ENCODE assay signal across 13 cellular contexts in the genomic region with DNA sequence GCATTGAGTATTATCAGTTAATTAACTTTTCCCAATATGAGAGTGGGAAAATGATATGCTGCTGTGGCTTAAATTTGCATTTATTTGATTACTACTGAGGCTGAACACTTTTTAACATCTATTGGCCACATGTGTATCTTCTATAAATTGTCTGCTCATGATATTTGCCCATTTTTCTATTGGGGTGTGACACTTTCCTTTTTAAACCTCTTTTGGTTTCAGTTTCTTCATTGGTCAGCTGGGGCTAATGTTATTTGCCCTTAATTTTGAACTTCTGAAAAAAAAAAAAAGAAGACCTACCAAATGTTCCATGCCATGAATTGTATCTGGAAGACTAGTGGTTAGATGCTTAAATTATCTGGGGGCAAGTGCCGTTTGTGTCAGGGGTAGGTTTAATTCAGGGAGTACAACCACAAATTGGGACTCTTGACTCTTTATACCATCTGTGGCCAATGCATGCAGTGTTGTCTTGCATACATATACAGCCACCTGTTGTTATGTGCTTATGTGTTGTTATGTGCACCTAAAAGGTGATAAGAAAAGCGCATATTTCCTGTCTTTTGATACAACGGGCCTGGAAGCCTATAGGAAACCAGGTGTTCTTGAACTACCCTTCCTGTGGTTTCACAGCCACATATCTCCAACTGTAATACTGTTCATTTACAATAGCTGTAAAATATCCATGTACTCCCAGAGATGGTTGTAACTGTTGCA. TPM values are rescaled to one million over a fixed set of nuclear protein-coding genes. Genes with fewer than 3 reads are reported as not detected.
DNase-seq lines count a peak whose midpoint lies in the region; ATAC-seq lines count a peak whose summit lies in the region.
"Had no signal": no experiment of that assay in that cellular context is flagged by ENCODE, and none has a peak within 500 bp of the region (broad histone marks: within the 10 kb centered on the region; RNA-seq: fewer than 3 reads in every experiment).

No MANE protein-coding gene starts in this region.

- peaks cover 2% of the 10 kb centered on the region for H3K36me3 Mint-ChIP-seq in activated naive CD8-positive, alpha-beta T cell treated with anti-CD3 and anti-CD28 coated beads, Interleukin-2, amount 10 ng/mL, durations not matched to agents 7 days and 5 days

- no peaks in the 10 kb centered on the region for H3K27me3 Mint-ChIP-seq in activated naive CD8-positive, alpha-beta T cell treated with anti-CD3 and anti-CD28 coated beads, Interleukin-2, amount 10 ng/mL, durations not matched to agents 7 days and 5 days
- H3K27me3 Mint-ChIP-seq: activated B cell treated with CpG ODN at 0.5 μM for 24 hours had no signal

- H3K4me1 Mint-ChIP-seq in activated naive CD8-positive, alpha-beta T cell treated with anti-CD3 and anti-CD28 coated beads, Interleukin-2, amount 10 ng/mL, durations not matched to agents 7 days and 5 days, result peaks cover 17% of the 10 kb centered on the region

- H3K4me3 Mint-ChIP-seq in activated naive CD8-positive, alpha-beta T cell treated with anti-CD3 and anti-CD28 coated beads, Interleukin-2, amount 10 ng/mL, durations not matched to agents 7 days and 5 days, result peak overlapping the region; percentile 77
- H3K4me3 Mint-ChIP-seq: activated B cell treated with CpG ODN at 0.5 μM for 24 hours had no signal

- ATAC-seq in GM18508 (IDR thresholded peaks at IDR 0.05; ENCODE audit: insufficient read depth, unreplicated experiment) (peak; percentile 50), GM19468 (IDR thresholded peaks at IDR 0.05; ENCODE audit: extremely low read depth, unreplicated experiment) (peak; percentile 30), HG03175 (IDR thresholded peaks at IDR 0.05; ENCODE audit: unreplicated experiment) (peak; percentile 75)
- ATAC-seq in activated naive CD8-positive, alpha-beta T cell treated with anti-CD3 and anti-CD28 coated beads, Interleukin-2, amount 10 ng/mL, durations not matched to agents 7 days and 5 days (ENCODE audit: low read depth), result peak; percentile 58
- ATAC-seq: heart right ventricle, right cardiac atrium, Right ventricle myocardium inferior had no signal

- no peak for DNase-seq in activated naive CD8-positive, alpha-beta T cell treated with anti-CD3 and anti-CD28 coated beads, Interleukin-2, amount 10 ng/mL, durations not matched to agents 7 days and 5 days
- no peak for DNase-seq in posterior cingulate gyrus
- no peak for DNase-seq in NOMO-1 treated with DMSO at 0.1 percent for 48 hours (lab: John Stamatoyannopoulos, UW; ENCODE audit: unreplicated experiment)
- DNase-seq in HT-29 (ENCODE audit: low spot score), result no peak
- no peak for DNase-seq in NCI-H1694 (lab: John Stamatoyannopoulos, UW)
- DNase-seq: activated B cell treated with CpG ODN at 0.5 μM for 24 hours, heart right ventricle, right cardiac atrium had no signal

- POLR2A ChIA-PET in activated naive CD8-positive, alpha-beta T cell treated with anti-CD3 and anti-CD28 coated beads, Interleukin-2, amount 10 ng/mL, durations not matched to agents 7 days and 5 days (lab: Charles Lee), result no interaction called here

- intact Hi-C loops in posterior cingulate gyrus (cut with DNase I), result no loop called here

- peak overlapping the region; percentile 76 for H3K27ac Mint-ChIP-seq in activated naive CD8-positive, alpha-beta T cell treated with anti-CD3 and anti-CD28 coated beads, Interleukin-2, amount 10 ng/mL, durations not matched to agents 7 days and 5 days
- H3K27ac Mint-ChIP-seq: activated B cell treated with CpG ODN at 0.5 μM for 24 hours had no signal

- no peaks in the 10 kb centered on the region for H3K9me3 Mint-ChIP-seq in activated naive CD8-positive, alpha-beta T cell treated with anti-CD3 and anti-CD28 coated beads, Interleukin-2, amount 10 ng/mL, durations not matched to agents 7 days and 5 days
- H3K9me3 Mint-ChIP-seq: activated B cell treated with CpG ODN at 0.5 μM for 24 hours had no signal

RNA-seq across cellular contexts. Expression of gene SH2D1A, which starts 48.9 kb away (rescaled TPM):
- total RNA-seq in activated naive CD8-positive, alpha-beta T cell treated with anti-CD3 and anti-CD28 coated beads, Interleukin-2, amount 10 ng/mL, durations not matched to agents 7 days and 5 days, result 10 to 100 TPM; 45.8 to 51.2 TPM
- not detected in 2 replicates for total RNA-seq in HT-29 (2014; rRNA removed; shearing (Covaris generic))
- total RNA-seq: activated B cell treated with CpG ODN at 0.5 μM for 24 hours, M059J, Right ventricle myocardium inferior had no signal

Comparison
In these comparisons a context has a peak if more than half of its experiments do, and no peak if none do; other contexts are left out.
1. RNA of gene SH2D1A, which starts 48.9 kb away (total RNA-seq): 45.8 to 51.2 TPM in activated naive CD8-positive, alpha-beta T cell treated with anti-CD3 and anti-CD28 coated beads, Interleukin-2, amount 10 ng/mL, durations not matched to agents 7 days and 5 days; not detected in HT-29; every median in the first group is over 10 times any median in the second.
2. Peak in every context shown above with its lines, with median percentiles within 50 percentile points of each other: ATAC-seq.